In the genomic region with DNA sequence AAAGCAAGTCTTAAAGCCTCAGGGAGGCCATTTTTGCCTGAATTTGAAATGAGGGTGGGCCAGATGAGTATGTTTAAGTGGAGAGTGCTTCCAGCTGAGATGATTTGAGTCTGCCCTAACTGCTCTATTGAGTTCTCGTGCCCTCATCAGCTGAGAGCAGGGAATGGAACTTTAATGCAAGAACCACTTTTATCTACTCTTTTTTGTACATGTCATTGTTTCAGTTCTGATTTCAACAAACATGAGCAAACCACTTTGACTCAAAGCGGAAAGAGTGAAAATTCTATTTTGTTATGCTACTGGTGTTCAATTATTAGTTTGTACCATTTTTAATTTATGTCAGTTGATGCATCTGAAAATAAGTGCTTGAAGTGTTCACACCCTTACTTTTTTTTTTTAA, we compare ENCODE assay signal across 13 cellular contexts.
DNase-seq lines count a peak whose midpoint lies in the region; ATAC-seq lines count a peak whose summit lies in the region.
"Had no signal": no experiment of that assay in that cellular context is flagged by ENCODE, and none has a peak within 500 bp of the region (broad histone marks: within the 10 kb centered on the region; RNA-seq: fewer than 3 reads in every experiment).

No MANE protein-coding gene starts in this region.

- H3K9me3 Mint-ChIP-seq in stimulated activated naive CD8-positive, alpha-beta T cell treated with anti-CD3 and anti-CD28 coated beads, Interleukin-15, amount 100 ng/mL, for 72 hours = no peaks in the 10 kb centered on the region

- peak overlapping the region in 1 of 2 donors; percentile 69 for H3K27ac Mint-ChIP-seq in stimulated activated naive CD8-positive, alpha-beta T cell treated with anti-CD3 and anti-CD28 coated beads, Interleukin-15, amount 100 ng/mL, for 72 hours
- H3K27ac Mint-ChIP-seq: B cell had no signal

- no peaks in the 10 kb centered on the region for H3K27me3 Mint-ChIP-seq in stimulated activated naive CD8-positive, alpha-beta T cell treated with anti-CD3 and anti-CD28 coated beads, Interleukin-15, amount 100 ng/mL, for 72 hours
- H3K27me3 Mint-ChIP-seq: B cell had no signal

- no peak overlapping the region for H3K4me3 Mint-ChIP-seq in stimulated activated naive CD8-positive, alpha-beta T cell treated with anti-CD3 and anti-CD28 coated beads, Interleukin-15, amount 100 ng/mL, for 72 hours
- H3K4me3 Mint-ChIP-seq: B cell had no signal

- peak; percentile 19 for DNase-seq in stimulated activated CD4-positive, alpha-beta T cell treated with anti-CD3 and anti-CD28 coated beads, Interleukin-4, amount 100 ng/mL, for 24 hours
- no peak for DNase-seq in stimulated activated CD4-positive, alpha-beta T cell treated with anti-CD3 and anti-CD28 coated beads, Interleukin-4, amount 100 ng/mL, for 1 hour
- DNase-seq in stimulated activated naive CD8-positive, alpha-beta T cell treated with anti-CD3 and anti-CD28 coated beads, Interleukin-15, amount 100 ng/mL, for 72 hours = no peak
- DNase-seq in NCI-H748 (lab: John Stamatoyannopoulos, UW; ENCODE audit: unreplicated experiment) (no peak), NCI-H1436 treated with DMSO at 0.1 percent for 48 hours (lab: John Stamatoyannopoulos, UW) (no peak), posterior cingulate gyrus (no peak)
- DNase-seq: effector CD4-positive, alpha-beta T cell; heart right ventricle; mesenchymal stem cell; SHP77 had no signal

- intact Hi-C loops in posterior cingulate gyrus (cut with DNase I) = no loop called here

- ATAC-seq in GM21723 (IDR thresholded peaks at IDR 0.05; ENCODE audit: unreplicated experiment) = peak; percentile 70
- peak; percentile 77 for ATAC-seq in HG03439 (IDR thresholded peaks at IDR 0.05; ENCODE audit: unreplicated experiment)
- peak; percentile 85 for ATAC-seq in stimulated activated naive CD8-positive, alpha-beta T cell treated with anti-CD3 and anti-CD28 coated beads, Interleukin-15, amount 100 ng/mL, for 72 hours
- ATAC-seq: heart right ventricle had no signal

- peaks cover 10% of the 10 kb centered on the region for H3K4me1 Mint-ChIP-seq in stimulated activated naive CD8-positive, alpha-beta T cell treated with anti-CD3 and anti-CD28 coated beads, Interleukin-15, amount 100 ng/mL, for 72 hours
- H3K4me1 Mint-ChIP-seq: B cell had no signal
